Comparison of ENCODE assay signal across 15 cellular contexts in genomic region chr2:20615046-20615465, GRCh38. TPM values are rescaled to one million over a fixed set of nuclear protein-coding genes. Genes with fewer than 3 reads are reported as not detected.
A peak's percentile ranks its signal among the peaks of the same experiment; 100 is the strongest.
DNase-seq lines count a peak whose midpoint lies in the region; ATAC-seq and TF ChIP-seq lines count a peak whose summit lies in the region.
"Had no signal": no experiment of that assay in that cellular context is flagged by ENCODE, and none has a peak within 500 bp of the region (broad histone marks: within the 10 kb centered on the region; RNA-seq: fewer than 3 reads in every experiment).

No MANE protein-coding gene starts in this region.

- H3K4me1 ChIP-seq in Loucy (ENCODE audit: insufficient read depth, low read length, poor library complexity, severe bottlenecking) (peaks cover 64% of the 10 kb centered on the region), lung (ENCODE audit: control insufficient read depth in 2 of 2, insufficient read depth in 2 of 2, low read length in 2 of 2) (peaks cover 49 to 61% of the 10 kb centered on the region in 2 donors), stomach (peaks cover 80 to 97% (median 90%) of the 10 kb centered on the region in 4 donors)

- ATAC-seq in lung (ENCODE audit: insufficient read depth, low FRiP score), result no peak
- ATAC-seq in HG03342 (IDR thresholded peaks at IDR 0.05; ENCODE audit: unreplicated experiment), result no peak
- ATAC-seq: effector memory CD8-positive, alpha-beta T cell had no signal

- intact Hi-C loops in dorsolateral prefrontal cortex (cut with DNase I) (loop anchor here in 1 of 2 donors (5.0 kb wide), 2 partner anchors 98 to 168 kb away; partner anchors contain the start of gene RHOB), stomach (cut with DNase I; ENCODE audit: low total_unique reads) (no loop called here)

- TF ChIP-seq CTCF in Loucy (conservative IDR thresholded peaks at IDR 0.05; ENCODE audit: low read length), result no peak
- peak in 7 of 56 donors; percentile 14 to 50 (median 22) for TF ChIP-seq CTCF in dorsolateral prefrontal cortex (IDR thresholded peaks at IDR 0.05 in 54 of 56, conservative IDR thresholded peaks at IDR 0.05 in 2 of 56; ENCODE audit: low read depth in 1 of 56, partially characterized antibody in 56 of 56)
- no peak for TF ChIP-seq CTCF in lung (IDR thresholded peaks at IDR 0.05; ENCODE audit: control extremely low read depth, extremely low read depth)
- no peak for TF ChIP-seq CTCF in stomach (IDR thresholded peaks at IDR 0.05)
- TF ChIP-seq CTCF in type B pancreatic cell (conservative IDR thresholded peaks at IDR 0.05), result no peak

- no peak overlapping the region for H3K27ac Mint-ChIP-seq in type B pancreatic cell
- H3K27ac Mint-ChIP-seq: activated naive CD8-positive, alpha-beta T cell treated with anti-CD3 and anti-CD28 coated beads, Interleukin-2, amount 10 ng/mL, durations not matched to agents 7 days and 5 days; effector memory CD8-positive, alpha-beta T cell; memory B cell had no signal

- no peaks in the 10 kb centered on the region for H3K9me3 Mint-ChIP-seq in type B pancreatic cell
- H3K9me3 Mint-ChIP-seq: activated naive CD8-positive, alpha-beta T cell treated with anti-CD3 and anti-CD28 coated beads, Interleukin-2, amount 10 ng/mL, durations not matched to agents 7 days and 5 days; effector memory CD8-positive, alpha-beta T cell; memory B cell had no signal

- H3K4me3 ChIP-seq in Loucy (ENCODE audit: low read length, poor library complexity, severe bottlenecking) (no peak overlapping the region), dorsolateral prefrontal cortex (no peak overlapping the region), lung (no peak overlapping the region), stomach (no peak overlapping the region)
- H3K4me3 ChIP-seq: BLaER1 had no signal

- in situ Hi-C loops in ACHN (cut with HindIII; ENCODE audit: low pct_ligation_motif_present, low pct_unique_long_range_greater_than_20kb, low sequenced_read_pairs), result no loop called here

- peaks cover 31% of the 10 kb centered on the region for H3K4me1 Mint-ChIP-seq in type B pancreatic cell (ENCODE audit: unreplicated experiment)
- H3K4me1 Mint-ChIP-seq: activated naive CD8-positive, alpha-beta T cell treated with anti-CD3 and anti-CD28 coated beads, Interleukin-2, amount 10 ng/mL, durations not matched to agents 7 days and 5 days had no signal

- peak overlapping the region in 58 of 59 donors; percentile 37 to 99 (median 94) for H3K27ac ChIP-seq in dorsolateral prefrontal cortex
- H3K27ac ChIP-seq in lung (ENCODE audit: low read depth in 1 of 2, low read length in 1 of 2), result peak overlapping the region; percentile 97 to 98
- peak overlapping the region; percentile 64 to 97 (median 89) for H3K27ac ChIP-seq in stomach
- H3K27ac ChIP-seq: BLaER1 had no signal

- H3K36me3 Mint-ChIP-seq in type B pancreatic cell, result no peaks in the 10 kb centered on the region
- H3K36me3 Mint-ChIP-seq: activated naive CD8-positive, alpha-beta T cell treated with anti-CD3 and anti-CD28 coated beads, Interleukin-2, amount 10 ng/mL, durations not matched to agents 7 days and 5 days had no signal

- H3F3A ChIP-seq in Loucy (ENCODE audit: low read depth), result no peaks in the 10 kb centered on the region

- no peaks in the 10 kb centered on the region for H3K9me2 ChIP-seq in Loucy (replicated peaks; ENCODE audit: low read depth, low read length)

- DNase-seq in dorsolateral prefrontal cortex, result peak in 5 of 10 donors; percentile 4 to 36 (median 33)
- no peak for DNase-seq in lung (ENCODE audit: low spot score)
- no peak for DNase-seq in stomach
- no peak for DNase-seq in type B pancreatic cell (ENCODE audit: extremely low spot score, unreplicated experiment)
- DNase-seq in NCI-H187 treated with DMSO at 0.1 percent for 48 hours (lab: John Stamatoyannopoulos, UW), result no peak
- no peak for DNase-seq in ACHN
- DNase-seq: activated CD4-positive, alpha-beta T cell treated with anti-CD3 and anti-CD28 coated beads, Interleukin-2, amount 50 U/mL, for 4 hours; activated naive CD8-positive, alpha-beta T cell treated with anti-CD3 and anti-CD28 coated beads, Interleukin-2, amount 10 ng/mL, durations not matched to agents 7 days and 5 days; effector memory CD8-positive, alpha-beta T cell; Kasumi-1 had no signal

- no peaks in the 10 kb centered on the region for H3K27me3 ChIP-seq in Loucy (ENCODE audit: insufficient read depth, low read length, poor library complexity, severe bottlenecking)
- H3K27me3 ChIP-seq in dorsolateral prefrontal cortex, result no peaks in the 10 kb centered on the region
- no peaks in the 10 kb centered on the region for H3K27me3 ChIP-seq in lung (ENCODE audit: control insufficient read depth, insufficient read depth)
- no peaks in the 10 kb centered on the region for H3K27me3 ChIP-seq in stomach
- H3K27me3 ChIP-seq: BLaER1 had no signal

- H3K9ac ChIP-seq in Loucy (ENCODE audit: low read depth, low read length, poor library complexity, severe bottlenecking), result peak overlapping the region; percentile 9
- H3K9ac ChIP-seq: BLaER1 had no signal

- H3K9me3 ChIP-seq in Loucy (ENCODE audit: insufficient read depth, low read depth, low read length) (no peaks in the 10 kb centered on the region), lung (ENCODE audit: control insufficient read depth in 2 of 2, insufficient read depth in 1 of 2, low read length in 1 of 2) (no peaks in the 10 kb centered on the region), stomach (no peaks in the 10 kb centered on the region)
- H3K9me3 ChIP-seq: BLaER1 had no signal

- no peak overlapping the region for H2AFZ ChIP-seq in Loucy (ENCODE audit: low read length)

- no peak for TF ChIP-seq EP300 in stomach (IDR thresholded peaks at IDR 0.05)

- H3K27me3 Mint-ChIP-seq in type B pancreatic cell, result no peaks in the 10 kb centered on the region
- H3K27me3 Mint-ChIP-seq: effector memory CD8-positive, alpha-beta T cell; memory B cell had no signal

- 72 to 86% methylated on average over 6 of the region's 6 CpGs for WGBS in lung, 2 donors
- WGBS in stomach, 5 donors, result 59 to 73% (median 64%) methylated on average over 6 of the region's 6 CpGs

- no peak overlapping the region for H3K4me3 Mint-ChIP-seq in type B pancreatic cell
- H3K4me3 Mint-ChIP-seq: activated naive CD8-positive, alpha-beta T cell treated with anti-CD3 and anti-CD28 coated beads, Interleukin-2, amount 10 ng/mL, durations not matched to agents 7 days and 5 days; effector memory CD8-positive, alpha-beta T cell; memory B cell had no signal

- H4K20me1 ChIP-seq in Loucy (ENCODE audit: insufficient read depth, low read length, poor library complexity, severe bottlenecking), result no peaks in the 10 kb centered on the region

- no peaks in the 10 kb centered on the region for H3K79me2 ChIP-seq in Loucy (ENCODE audit: insufficient read depth, low read length)

- H3K4me2 ChIP-seq in Loucy (ENCODE audit: low read depth, low read length, poor library complexity, severe bottlenecking), result peak overlapping the region; percentile 11

- TF ChIP-seq POLR2A in stomach (IDR thresholded peaks at IDR 0.05), result no peak

- H3K36me3 ChIP-seq in Loucy (ENCODE audit: insufficient read depth, low read length), result no peaks in the 10 kb centered on the region
- H3K36me3 ChIP-seq in lung (ENCODE audit: control insufficient read depth in 2 of 2, insufficient read depth in 2 of 2, low read length in 2 of 2), result peaks cover 0 to 6% of the 10 kb centered on the region in 2 donors
- peaks cover 4 to 5% (median 5%) of the 10 kb centered on the region in 4 donors for H3K36me3 ChIP-seq in stomach

RNA-seq across cellular contexts. Expression of gene HS1BP3, which starts 35.8 kb away (rescaled TPM):
- 10 to 100 TPM; 18.3 to 36.0 (median 26.0) TPM for total RNA-seq in dorsolateral prefrontal cortex
- 10 to 100 TPM; 25.4 to 38.1 TPM for total RNA-seq in lung
- polyA plus RNA-seq in lung, result 10 to 100 TPM; 28.8 to 41.4 TPM
- total RNA-seq in stomach, result 100 to 1,000 TPM in 1 of 5 donors, 10 to 100 TPM in 4; 13.8 to 105 (median 22.5) TPM
- 10 to 100 TPM; 20.6 to 25.2 (median 24.1) TPM for polyA plus RNA-seq in stomach
- 22.1 and 24.3 TPM in 2 replicates for total RNA-seq in type B pancreatic cell (ENCODE audit: low replicate concordance)

RNA-seq across cellular contexts. Expression of gene GDF7, which starts 51.9 kb away (rescaled TPM):
- total RNA-seq in dorsolateral prefrontal cortex (10 to 100 TPM in 2 of 120 experiments, 1 to 10 TPM in 117, under 1 TPM in 1; 0.95 to 12.5 (median 4.1) TPM), lung (under 1 TPM; 0.37 to 0.54 TPM), stomach (1 to 10 TPM in 1 of 5 donors, under 1 TPM in 2, not detected in 2; 0.37 to 1.3 (median 0.45) TPM), type B pancreatic cell (ENCODE audit: low replicate concordance) (0.31 and 24.3 TPM in 2 replicates)
- polyA plus RNA-seq in lung (under 1 TPM; 0.10 to 0.26 TPM), stomach (under 1 TPM in 2 of 3 donors, not detected in 1; 0.10 to 0.12 TPM)
- total RNA-seq: activated naive CD8-positive, alpha-beta T cell treated with anti-CD3 and anti-CD28 coated beads, Interleukin-2, amount 10 ng/mL, durations not matched to agents 7 days and 5 days; T-helper 1 cell treated with Interleukin-12 subunit alpha and Interleukin-12 subunit beta and Interleukin-4 antibody, amounts not matched to agents 30 ng/mL and 1 ng/mL, for 36 hours had no signal
